ENCODE assay signal across 8 cellular contexts in the genomic region with DNA sequence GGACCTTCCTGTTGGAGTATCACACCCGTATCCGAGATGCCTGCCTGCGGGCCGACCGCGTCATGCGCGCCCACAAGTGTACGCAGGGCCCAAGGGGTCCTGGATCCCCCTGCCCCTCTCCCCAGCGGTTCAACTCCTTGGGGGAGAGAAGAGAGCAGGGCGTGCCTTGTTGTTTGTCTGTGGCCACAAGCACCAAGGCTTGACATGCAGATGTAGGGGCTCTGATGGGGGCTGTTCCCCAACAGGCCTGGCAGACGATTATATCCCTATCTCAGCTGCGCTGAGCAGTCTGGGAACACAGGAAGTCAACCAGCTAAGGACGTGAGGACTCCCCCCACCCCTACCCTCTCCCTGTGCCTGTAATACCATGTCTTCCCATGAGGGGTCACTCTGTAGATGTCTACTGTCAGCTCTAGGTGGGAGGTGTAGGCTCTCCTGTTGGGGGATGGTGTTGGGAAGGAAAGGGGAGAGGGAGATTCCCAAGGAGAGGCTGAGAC. TPM values are rescaled to one million over a fixed set of nuclear protein-coding genes. Genes with fewer than 3 reads are reported as not detected.
DNase-seq lines count a peak whose midpoint lies in the region; ATAC-seq and TF ChIP-seq lines count a peak whose summit lies in the region.

No MANE protein-coding gene starts in this region.

- H3K27me3 Mint-ChIP-seq in activated CD8-positive, alpha-beta T cell treated with anti-CD3 and anti-CD28 coated beads, Interleukin-2, amount 10 ng/mL, durations not matched to agents 7 days and 5 days (ENCODE audit: low read depth), result no peaks in the 10 kb centered on the region

- no peaks in the 10 kb centered on the region for H3K9me3 ChIP-seq in left lung

- DNase-seq in CMK (ENCODE audit: low read depth) (peak; percentile 87), HEK293T (ENCODE audit: extremely low spot score) (peak; percentile 55), left lung (no peak), SHP77 (lab: John Stamatoyannopoulos, UW) (no peak), COLO829 (ENCODE audit: low spot score) (no peak)
- peak; percentile 54 for DNase-seq in activated CD8-positive, alpha-beta T cell treated with anti-CD3 and anti-CD28 coated beads, Interleukin-2, amount 10 ng/mL, durations not matched to agents 7 days and 5 days
- DNase-seq in stimulated activated CD4-positive, alpha-beta T cell treated with anti-CD3 and anti-CD28 coated beads, Interleukin-12 subunit alpha, Interleukin-12 subunit beta, amount 100 ng/mL, for 4 hours, result no peak

- no peaks in the 10 kb centered on the region for H3K27me3 ChIP-seq in left lung

- no peaks in the 10 kb centered on the region for H3K9me3 Mint-ChIP-seq in activated CD8-positive, alpha-beta T cell treated with anti-CD3 and anti-CD28 coated beads, Interleukin-2, amount 10 ng/mL, durations not matched to agents 7 days and 5 days (ENCODE audit: insufficient read depth)

- POLR2A ChIA-PET in HEK293T (lab: Yijun Ruan, JAX), result interaction anchor here (0.6 to 7.1 kb wide), 3 partner anchors 9 to 133 kb away, joined by 3 to 44 read pairs (median 6); a partner anchor contains a TSS
- POLR2A ChIA-PET in activated CD8-positive, alpha-beta T cell treated with anti-CD3 and anti-CD28 coated beads, Interleukin-2, amount 10 ng/mL, durations not matched to agents 7 days and 5 days (lab: Charles Lee), result interaction anchor here (0.8 to 15.9 kb wide), 6 partner anchors 8 to 199 kb away, joined by 3 to 305 read pairs (median 10); a partner anchor contains a TSS

- peak; percentile 3 for ATAC-seq in activated CD8-positive, alpha-beta T cell treated with anti-CD3 and anti-CD28 coated beads, Interleukin-2, amount 10 ng/mL, durations not matched to agents 7 days and 5 days
- ATAC-seq in left lung (peak; percentile 6), GM18519 (IDR thresholded peaks at IDR 0.05; ENCODE audit: low FRiP score, unreplicated experiment) (no peak)

- peaks cover 58% of the 10 kb centered on the region for H3K36me3 Mint-ChIP-seq in activated CD8-positive, alpha-beta T cell treated with anti-CD3 and anti-CD28 coated beads, Interleukin-2, amount 10 ng/mL, durations not matched to agents 7 days and 5 days (ENCODE audit: low read depth)

- H3K27ac Mint-ChIP-seq in activated CD8-positive, alpha-beta T cell treated with anti-CD3 and anti-CD28 coated beads, Interleukin-2, amount 10 ng/mL, durations not matched to agents 7 days and 5 days, result no peak overlapping the region

- peak in 1 of 2 donors; percentile 47 for TF ChIP-seq CTCF in left lung (IDR thresholded peaks at IDR 0.05)

- CTCF ChIA-PET in HEK293T (lab: Yijun Ruan, JAX), result interaction anchor here (1.0 to 3.4 kb wide), 2 partner anchors 9 kb away, joined by 3 to 19 read pairs; a partner anchor contains a TSS
- CTCF ChIA-PET in activated CD8-positive, alpha-beta T cell treated with anti-CD3 and anti-CD28 coated beads, Interleukin-2, amount 10 ng/mL, durations not matched to agents 7 days and 5 days (lab: Charles Lee), result interaction anchor here (0.9 to 7.2 kb wide), 10 partner anchors 8 to 225 kb away, joined by 3 to 36 read pairs (median 5); a partner anchor contains a TSS

- peaks cover 6 to 59% of the 10 kb centered on the region in 2 donors for H3K36me3 ChIP-seq in left lung

- H3K4me1 ChIP-seq in left lung, result peaks cover 4 to 27% of the 10 kb centered on the region in 2 donors

- no peak overlapping the region for H3K27ac ChIP-seq in left lung

- intact Hi-C loops in left lung (cut with DNase I), result no loop called here

- no peak overlapping the region for H3K4me3 Mint-ChIP-seq in activated CD8-positive, alpha-beta T cell treated with anti-CD3 and anti-CD28 coated beads, Interleukin-2, amount 10 ng/mL, durations not matched to agents 7 days and 5 days

- H3K4me1 Mint-ChIP-seq in activated CD8-positive, alpha-beta T cell treated with anti-CD3 and anti-CD28 coated beads, Interleukin-2, amount 10 ng/mL, durations not matched to agents 7 days and 5 days (ENCODE audit: low read depth), result peaks cover 29% of the 10 kb centered on the region

- no peak overlapping the region for H3K4me3 ChIP-seq in left lung

TF ChIP-seq in HEK293T, 16 proteins besides CTCF, POLR2A, EP300 and RAD21:
- TF ChIP-seq ZNF384 (IDR thresholded peaks at IDR 0.05) (no peak), FOXA1 (IDR thresholded peaks at IDR 0.05) (no peak), BHLHE40 (IDR thresholded peaks at IDR 0.05; ENCODE audit: borderline replicate concordance) (no peak)

RNA-seq across cellular contexts. Expression of a gene that starts 6.8 kb away (rescaled TPM):
- total RNA-seq in activated CD8-positive, alpha-beta T cell treated with anti-CD3 and anti-CD28 coated beads, Interleukin-2, amount 10 ng/mL, durations not matched to agents 7 days and 5 days, result 1,000 to 10,000 TPM; 2,110 to 2,145 TPM
- 1,000 to 10,000 TPM in 1 of 2 donors, 100 to 1,000 TPM in 1; 790 to 1,162 TPM for total RNA-seq in left lung

RNA-seq across cellular contexts. Expression of a gene that starts 9.1 kb away (rescaled TPM):
- total RNA-seq in activated CD8-positive, alpha-beta T cell treated with anti-CD3 and anti-CD28 coated beads, Interleukin-2, amount 10 ng/mL, durations not matched to agents 7 days and 5 days, result 100 to 1,000 TPM; 106 to 111 TPM
- total RNA-seq in left lung, result 10 to 100 TPM; 43.4 to 50.7 TPM

RNA-seq across cellular contexts. Expression of a gene that starts 17.4 kb away (rescaled TPM):
- 1 to 10 TPM in 1 of 2 experiments, under 1 TPM in 1; 0.44 to 1.6 TPM for total RNA-seq in activated CD8-positive, alpha-beta T cell treated with anti-CD3 and anti-CD28 coated beads, Interleukin-2, amount 10 ng/mL, durations not matched to agents 7 days and 5 days
- total RNA-seq in left lung, result 1 to 10 TPM in 1 of 2 donors, under 1 TPM in 1; 0.24 to 1.9 TPM

RNA-seq across cellular contexts. Expression of a gene that starts 21.5 kb away (rescaled TPM):
- total RNA-seq in activated CD8-positive, alpha-beta T cell treated with anti-CD3 and anti-CD28 coated beads, Interleukin-2, amount 10 ng/mL, durations not matched to agents 7 days and 5 days, result 1 to 10 TPM; 4.8 to 5.0 TPM
- 100 to 1,000 TPM in 1 of 2 donors, 10 to 100 TPM in 1; 67.6 to 113 TPM for total RNA-seq in left lung

RNA-seq across cellular contexts. Expression of a gene that starts 28.5 kb away (rescaled TPM):
- 100 to 1,000 TPM; 381 to 413 TPM for total RNA-seq in activated CD8-positive, alpha-beta T cell treated with anti-CD3 and anti-CD28 coated beads, Interleukin-2, amount 10 ng/mL, durations not matched to agents 7 days and 5 days
- total RNA-seq in left lung, result 1 to 10 TPM; 5.8 to 9.1 TPM

Comparison
In these comparisons a context has a peak if more than half of its experiments do, and no peak if none do; other contexts are left out.
1. DNase-seq: peak in CMK (single experiment), HEK293T (single experiment) and activated CD8-positive, alpha-beta T cell treated with anti-CD3 and anti-CD28 coated beads, Interleukin-2, amount 10 ng/mL, durations not matched to agents 7 days and 5 days (single experiment); none in left lung (0 of 2), SHP77 (0 of 2), stimulated activated CD4-positive, alpha-beta T cell treated with anti-CD3 and anti-CD28 coated beads, Interleukin-12 subunit alpha, Interleukin-12 subunit beta, amount 100 ng/mL, for 4 hours (single experiment) and COLO829 (single experiment).